Comparison of ENCODE assay signal across 12 cellular contexts in genomic region chr12:110004598-110004997, GRCh38. TPM values are rescaled to one million over a fixed set of nuclear protein-coding genes. Genes with fewer than 3 reads are reported as not detected.
DNase-seq lines count a peak whose midpoint lies in the region; ATAC-seq, FAIRE-seq and TF ChIP-seq lines count a peak whose summit lies in the region.
"Had no signal": no experiment of that assay in that cellular context is flagged by ENCODE, and none has a peak within 500 bp of the region (broad histone marks: within the 10 kb centered on the region; RNA-seq: fewer than 3 reads in every experiment).

No MANE protein-coding gene starts in this region.

- H3K4me1 Mint-ChIP-seq in naive thymus-derived CD8-positive, alpha-beta T cell = peaks cover 23 to 84% (median 70%) of the 10 kb centered on the region in 4 donors

- H3K4me1 ChIP-seq in Karpas-422 (ENCODE audit: low read length) = peaks cover 82% of the 10 kb centered on the region

- peaks cover 99% of the 10 kb centered on the region for H3K79me2 ChIP-seq in Karpas-422 (ENCODE audit: low read length)

- H4K20me1 ChIP-seq in Karpas-422 (ENCODE audit: insufficient read depth, low read depth, low read length) = peaks cover 4% of the 10 kb centered on the region; the same call in 1 of the 2 replicates

- no peak for FAIRE-seq in H54 (lab: Jason Lieb, UNC)
- FAIRE-seq: A549 had no signal

- peak overlapping the region; percentile 84 for H3K4me2 ChIP-seq in Karpas-422 (ENCODE audit: low read depth, low read length, poor library complexity, severe bottlenecking)
- H3K4me2 ChIP-seq: A549 had no signal

- H3K36me3 Mint-ChIP-seq in naive thymus-derived CD8-positive, alpha-beta T cell = peaks cover 0 to 11% (median 1%) of the 10 kb centered on the region in 3 donors

- no peaks in the 10 kb centered on the region for H3K9me2 ChIP-seq in Karpas-422 (replicated peaks; ENCODE audit: insufficient read depth, low read length)

- peaks cover 12% of the 10 kb centered on the region; the same call in 1 of the 2 replicates for H3K36me3 ChIP-seq in Karpas-422 (ENCODE audit: insufficient read depth, low read length)

- ATAC-seq in activated CD4-positive, CD25-positive, alpha-beta regulatory T cell treated with anti-CD3 and anti-CD28 coated beads, Interleukin-2, amount 50 U/mL, for 24 hours = peak; percentile 83
- ATAC-seq in GM21576 (IDR thresholded peaks at IDR 0.05; ENCODE audit: unreplicated experiment) = peak; percentile 47
- peak; percentile 41 to 52 for ATAC-seq in naive thymus-derived CD8-positive, alpha-beta T cell
- ATAC-seq: A549 had no signal

- peak overlapping the region; percentile 78 for H3K27ac ChIP-seq in Karpas-422 (ENCODE audit: low read length)
- H3K27ac ChIP-seq: A549 had no signal

- peak overlapping the region; percentile 47; the same call in 1 of the 2 replicates for H3K4me3 ChIP-seq in Karpas-422 (ENCODE audit: low read length)
- H3K4me3 ChIP-seq: A549, tibial nerve had no signal

- H3K27me3 Mint-ChIP-seq in naive thymus-derived CD8-positive, alpha-beta T cell = no peaks in the 10 kb centered on the region

- peak overlapping the region; percentile 28 for H3K9ac ChIP-seq in Karpas-422 (ENCODE audit: low read length)

- no peaks in the 10 kb centered on the region for H3K27me3 ChIP-seq in Karpas-422 (ENCODE audit: low read length)
- H3K27me3 ChIP-seq: tibial nerve had no signal

- DNase-seq in activated CD4-positive, CD25-positive, alpha-beta regulatory T cell (lab: John Stamatoyannopoulos, UW) = no peak
- DNase-seq in Karpas-422 (peak; percentile 45), HuH-7 (ENCODE audit: low spot score) (no peak), H54 (ENCODE audit: insufficient read length, low spot score) (no peak), iPS-NIHi7 (ENCODE audit: extremely low spot score) (no peak)
- no peak for DNase-seq in naive thymus-derived CD8-positive, alpha-beta T cell
- DNase-seq: NCI-H1417 had no signal

- no peaks in the 10 kb centered on the region for H3K9me3 Mint-ChIP-seq in naive thymus-derived CD8-positive, alpha-beta T cell
- H3K9me3 Mint-ChIP-seq: neural crest cell had no signal

- H3K27ac Mint-ChIP-seq in naive thymus-derived CD8-positive, alpha-beta T cell = peak overlapping the region in 7 of 10 donors; percentile 4 to 84 (median 79)

- peak overlapping the region in 3 of 10 donors; percentile 20 to 36 (median 26) for H3K4me3 Mint-ChIP-seq in naive thymus-derived CD8-positive, alpha-beta T cell

- H2AFZ ChIP-seq in Karpas-422 (ENCODE audit: low read length) = no peak overlapping the region

- no peaks in the 10 kb centered on the region for H3K9me3 ChIP-seq in Karpas-422 (ENCODE audit: low read length)
- H3K9me3 ChIP-seq: A549 had no signal

- POLR2A ChIA-PET in naive thymus-derived CD8-positive, alpha-beta T cell (lab: Charles Lee) = interaction anchor here (1.1 to 1.3 kb wide), 2 partner anchors 10 to 40 kb away, joined by 3 to 4 read pairs; no protein-coding TSS in a partner anchor

- TF ChIP-seq POLR2A in H54 (IDR thresholded peaks at IDR 0.05; ENCODE audit: low read depth, low read length) = no peak

RNA-seq across cellular contexts. Expression of gene ANKRD13A, which starts 5.4 kb away (rescaled TPM):
- total RNA-seq in Karpas-422 (2014; rRNA removed; shearing (Covaris generic); ENCODE audit: low replicate concordance) = 277 and 337 TPM in 2 replicates
- total RNA-seq in naive thymus-derived CD8-positive, alpha-beta T cell = 10 to 100 TPM; 56.8 to 61.7 TPM
- polyA plus RNA-seq in naive thymus-derived CD8-positive, alpha-beta T cell = 10 to 100 TPM; 37.0 to 45.9 (median 40.1) TPM

RNA-seq across cellular contexts. Expression of gene GIT2, which starts 8.4 kb away (rescaled TPM):
- 76.3 and 81.9 TPM in 2 replicates for total RNA-seq in Karpas-422 (2014; rRNA removed; shearing (Covaris generic); ENCODE audit: low replicate concordance)
- 100 to 1,000 TPM in 1 of 2 experiments, 10 to 100 TPM in 1; 99.0 to 102 TPM for total RNA-seq in naive thymus-derived CD8-positive, alpha-beta T cell
- polyA plus RNA-seq in naive thymus-derived CD8-positive, alpha-beta T cell = 10 to 100 TPM; 54.9 to 67.4 (median 57.6) TPM

RNA-seq across cellular contexts. Expression of gene C12orf76, which starts 43.7 kb away (rescaled TPM):
- 12.8 and 24.6 TPM in 2 replicates for total RNA-seq in Karpas-422 (2014; rRNA removed; shearing (Covaris generic); ENCODE audit: low replicate concordance)
- total RNA-seq in naive thymus-derived CD8-positive, alpha-beta T cell = 10 to 100 TPM; 20.2 to 22.3 TPM
- 10 to 100 TPM; 15.6 to 19.2 (median 18.8) TPM for polyA plus RNA-seq in naive thymus-derived CD8-positive, alpha-beta T cell
